In the genomic region with DNA sequence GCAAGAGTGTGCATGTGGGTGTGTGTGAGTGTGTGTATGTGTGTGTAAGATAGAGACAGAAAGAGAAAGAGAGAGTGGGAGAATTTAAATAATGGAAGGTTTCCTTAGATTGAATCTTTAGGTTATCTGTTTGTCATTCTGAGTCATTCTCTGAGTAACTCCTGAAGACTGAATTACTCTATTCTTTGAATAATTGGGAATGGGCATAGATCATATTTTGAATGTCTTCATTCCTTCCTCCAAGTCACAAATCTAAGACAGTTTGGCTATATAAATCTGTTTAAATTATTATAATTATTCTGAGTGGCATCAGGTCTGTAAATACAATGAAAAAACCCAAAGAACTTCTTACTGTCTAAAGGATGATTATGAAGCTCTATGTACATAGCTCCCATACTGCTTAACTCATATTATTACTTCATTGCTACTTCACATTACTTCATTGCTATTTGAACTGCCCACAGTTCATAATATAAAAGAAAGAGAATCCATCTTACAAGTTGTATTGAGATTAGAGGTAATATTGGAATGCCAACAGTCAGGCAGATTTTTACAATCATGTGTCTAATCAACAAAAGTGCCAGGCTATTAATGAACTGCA, we compare ENCODE assay signal across 28 cellular contexts.
DNase-seq lines count a peak whose midpoint lies in the region; ATAC-seq and TF ChIP-seq lines count a peak whose summit lies in the region.
"Had no signal": no experiment of that assay in that cellular context is flagged by ENCODE, and none has a peak within 500 bp of the region (broad histone marks: within the 10 kb centered on the region; RNA-seq: fewer than 3 reads in every experiment).

No MANE protein-coding gene starts in this region.

- in situ Hi-C loops in mammary epithelial cell (cut with MboI; ENCODE audit: low sequenced_read_pairs in 2 of 2): no loop called here

- H3K9me3 ChIP-seq in mammary epithelial cell (replicated peaks; ENCODE audit: insufficient read depth, low read length): peaks cover 5% of the 10 kb centered on the region
- peaks cover 15% of the 10 kb centered on the region in 2 donors for H3K9me3 ChIP-seq in breast epithelium
- H3K9me3 ChIP-seq in RWPE2 (ENCODE audit: severe bottlenecking): no peaks in the 10 kb centered on the region
- H3K9me3 ChIP-seq in prostate gland: no peaks in the 10 kb centered on the region
- H3K9me3 ChIP-seq: ovary had no signal

- H3K9me3 Mint-ChIP-seq in activated CD4-positive, alpha-beta T cell treated with anti-CD3 and anti-CD28 coated beads, Interleukin-2, amount 10 ng/mL, durations not matched to agents 24 days and 14 days: peaks cover 5% of the 10 kb centered on the region

- no peak for TF ChIP-seq CTCF in mammary epithelial cell (conservative IDR thresholded peaks at IDR 0.05 in 1 of 2, IDR thresholded peaks at IDR 0.05 in 1 of 2; ENCODE audit: extremely low read depth in 1 of 2, insufficient read depth in 1 of 2, low read depth in 1 of 2, low read length in 2 of 2)
- TF ChIP-seq CTCF in breast epithelium (IDR thresholded peaks at IDR 0.05): no peak
- TF ChIP-seq CTCF in RWPE2 (IDR thresholded peaks at IDR 0.05; ENCODE audit: poor library complexity, severe bottlenecking): no peak
- TF ChIP-seq CTCF in prostate gland (IDR thresholded peaks at IDR 0.05): no peak

- no peak overlapping the region for H3K4me2 ChIP-seq in mammary epithelial cell (ENCODE audit: insufficient read depth, low read depth, low read length)

- no peaks in the 10 kb centered on the region for H3K36me3 ChIP-seq in mammary epithelial cell (ENCODE audit: insufficient read depth, low read length)
- H3K36me3 ChIP-seq in breast epithelium: no peaks in the 10 kb centered on the region
- H3K36me3 ChIP-seq in RWPE2 (ENCODE audit: low read depth): no peaks in the 10 kb centered on the region
- no peaks in the 10 kb centered on the region for H3K36me3 ChIP-seq in prostate gland
- H3K36me3 ChIP-seq: left lung, ovary had no signal

- no peak overlapping the region for H3K9ac ChIP-seq in mammary epithelial cell (ENCODE audit: insufficient read depth, low read length)

- H3K4me1 ChIP-seq in mammary epithelial cell (ENCODE audit: insufficient read depth, low read length) (peaks cover 2% of the 10 kb centered on the region), breast epithelium (no peaks in the 10 kb centered on the region), RWPE2 (ENCODE audit: insufficient read depth, poor library complexity, severe bottlenecking) (peaks cover 34% of the 10 kb centered on the region), prostate gland (replicated peaks) (no peaks in the 10 kb centered on the region)
- H3K4me1 ChIP-seq: left lung had no signal

- peak; percentile 45 for DNase-seq in mammary epithelial cell
- DNase-seq in breast epithelium (ENCODE audit: low spot score in 2 of 2): no peak
- DNase-seq in RWPE2 (ENCODE audit: low spot score): no peak
- peak; percentile 4 for DNase-seq in dermis blood vessel endothelial cell
- no peak for DNase-seq in prostate gland (ENCODE audit: low spot score)
- no peak for DNase-seq in left cardiac atrium
- DNase-seq in stimulated activated CD4-positive, alpha-beta T cell treated with anti-CD3 and anti-CD28 coated beads, Interleukin-12 subunit alpha, Interleukin-12 subunit beta, amount 100 ng/mL, for 4 hours: no peak
- DNase-seq in activated CD4-positive, alpha-beta T cell treated with anti-CD3 and anti-CD28 coated beads, Interleukin-2, amount 10 ng/mL, durations not matched to agents 24 days and 14 days: no peak
- DNase-seq: activated CD4-positive, alpha-beta T cell treated with anti-CD3 and anti-CD28 coated beads, Interleukin-2, amount 50 U/mL, for 1 hour; activated gamma-delta T cell; activated naive CD8-positive, alpha-beta T cell treated with anti-CD3 and anti-CD28 coated beads, Interleukin-2, amount 10 ng/mL, durations not matched to agents 7 days and 5 days; activated T-cell treated with anti-CD3 and anti-CD28 coated beads, Interleukin-2, amount 50 U/mL, for 24 hours; CD4-positive, CD25-positive, alpha-beta regulatory T cell; GOT3; left lung; mesendoderm; NCI-H1092; NCI-H1694 treated with DMSO at 0.1 percent for 48 hours; NCI-H2171; NCI-H524; ovary; retina; stimulated activated naive B cell treated with anti-CD40 and anti-IgM and Interleukin-4, amounts not matched to agents 10 μg/mL and 1 μg/mL and 100 μg/mL, for 72 hours; substantia nigra had no signal

- no peak overlapping the region for H3K27ac Mint-ChIP-seq in activated CD4-positive, alpha-beta T cell treated with anti-CD3 and anti-CD28 coated beads, Interleukin-2, amount 10 ng/mL, durations not matched to agents 24 days and 14 days
- H3K27ac Mint-ChIP-seq: activated naive CD8-positive, alpha-beta T cell treated with anti-CD3 and anti-CD28 coated beads, Interleukin-2, amount 10 ng/mL, durations not matched to agents 7 days and 5 days; activated T-cell treated with anti-CD3 and anti-CD28 coated beads, Interleukin-2, amount 50 U/mL, for 24 hours; CD4-positive, CD25-positive, alpha-beta regulatory T cell; stimulated activated naive B cell treated with anti-CD40 and anti-IgM and Interleukin-4, amounts not matched to agents 10 μg/mL and 1 μg/mL and 100 μg/mL, for 72 hours; WTC11 had no signal

- no peak overlapping the region for H3K27ac ChIP-seq in mammary epithelial cell (ENCODE audit: insufficient read depth, low read depth, low read length)
- H3K27ac ChIP-seq in breast epithelium: no peak overlapping the region
- H3K27ac ChIP-seq in RWPE2 (ENCODE audit: poor library complexity, severe bottlenecking): peak overlapping the region; percentile 72
- no peak overlapping the region for H3K27ac ChIP-seq in prostate gland
- H3K27ac ChIP-seq: 22Rv1, left lung, ovary had no signal

- BruUV-seq in mammary epithelial cell (replicated peaks; lab: Mats Ljungman, UMichigan): no TSS peak

- no peak for TF ChIP-seq POLR2A in breast epithelium (IDR thresholded peaks at IDR 0.05)
- no peak for TF ChIP-seq POLR2A in prostate gland (IDR thresholded peaks at IDR 0.05)

- dilution Hi-C loops in mammary epithelial cell (cut with HindIII; ENCODE audit: low sequenced_read_pairs): no loop called here

- H3K79me2 ChIP-seq in mammary epithelial cell (ENCODE audit: insufficient read depth, low read length): no peaks in the 10 kb centered on the region

- no peaks in the 10 kb centered on the region for H3K36me3 Mint-ChIP-seq in activated CD4-positive, alpha-beta T cell treated with anti-CD3 and anti-CD28 coated beads, Interleukin-2, amount 10 ng/mL, durations not matched to agents 24 days and 14 days (ENCODE audit: low read depth)
- H3K36me3 Mint-ChIP-seq: activated naive CD8-positive, alpha-beta T cell treated with anti-CD3 and anti-CD28 coated beads, Interleukin-2, amount 10 ng/mL, durations not matched to agents 7 days and 5 days; CD4-positive, CD25-positive, alpha-beta regulatory T cell; stimulated activated naive B cell treated with anti-CD40 and anti-IgM and Interleukin-4, amounts not matched to agents 10 μg/mL and 1 μg/mL and 100 μg/mL, for 72 hours had no signal

- CTCF ChIA-PET in mammary epithelial cell (lab: Charles Lee; ENCODE audit: low non-redundant PET): no interaction called here

- H2AFZ ChIP-seq in mammary epithelial cell (ENCODE audit: low read depth, low read length): no peak overlapping the region

- peak; percentile 80 for ATAC-seq in RWPE2 (ENCODE audit: low read depth)
- ATAC-seq in left cardiac atrium: no peak
- ATAC-seq: K562; left lung; stimulated activated naive B cell treated with anti-CD40 and anti-IgM and Interleukin-4, amounts not matched to agents 10 μg/mL and 1 μg/mL and 100 μg/mL, for 72 hours; WTC11 had no signal

- H3K4me3 Mint-ChIP-seq in activated CD4-positive, alpha-beta T cell treated with anti-CD3 and anti-CD28 coated beads, Interleukin-2, amount 10 ng/mL, durations not matched to agents 24 days and 14 days: no peak overlapping the region
- H3K4me3 Mint-ChIP-seq: activated naive CD8-positive, alpha-beta T cell treated with anti-CD3 and anti-CD28 coated beads, Interleukin-2, amount 10 ng/mL, durations not matched to agents 7 days and 5 days; activated T-cell treated with anti-CD3 and anti-CD28 coated beads, Interleukin-2, amount 50 U/mL, for 24 hours; CD4-positive, CD25-positive, alpha-beta regulatory T cell; neural crest cell; stimulated activated naive B cell treated with anti-CD40 and anti-IgM and Interleukin-4, amounts not matched to agents 10 μg/mL and 1 μg/mL and 100 μg/mL, for 72 hours; WTC11 had no signal

- H3K4me1 Mint-ChIP-seq in activated CD4-positive, alpha-beta T cell treated with anti-CD3 and anti-CD28 coated beads, Interleukin-2, amount 10 ng/mL, durations not matched to agents 24 days and 14 days: no peaks in the 10 kb centered on the region
- H3K4me1 Mint-ChIP-seq: activated naive CD8-positive, alpha-beta T cell treated with anti-CD3 and anti-CD28 coated beads, Interleukin-2, amount 10 ng/mL, durations not matched to agents 7 days and 5 days; CD4-positive, CD25-positive, alpha-beta regulatory T cell; neural crest cell; stimulated activated naive B cell treated with anti-CD40 and anti-IgM and Interleukin-4, amounts not matched to agents 10 μg/mL and 1 μg/mL and 100 μg/mL, for 72 hours; WTC11 had no signal

- H3K4me3 ChIP-seq in mammary epithelial cell (replicated peaks in 1 of 3; ENCODE audit: insufficient read depth in 1 of 3, low read depth in 2 of 3, low read length in 3 of 3): no peak overlapping the region
- H3K4me3 ChIP-seq in breast epithelium: no peak overlapping the region
- no peak overlapping the region for H3K4me3 ChIP-seq in RWPE2 (ENCODE audit: severe bottlenecking)
- no peak overlapping the region for H3K4me3 ChIP-seq in prostate gland
- H3K4me3 ChIP-seq: K562, left lung, ovary had no signal

- intact Hi-C loops in mammary epithelial cell (cut with micrococcal nuclease): no loop called here
- intact Hi-C loops in breast epithelium (cut with DNase I; ENCODE audit: low total_unique reads): no loop called here
- intact Hi-C loops in prostate gland (cut with DNase I): no loop called here
- intact Hi-C loops in left cardiac atrium (cut with DNase I): no loop called here
- intact Hi-C loops in activated CD4-positive, alpha-beta T cell treated with anti-CD3 and anti-CD28 coated beads, Interleukin-2, amount 10 ng/mL, durations not matched to agents 24 days and 14 days (cut with micrococcal nuclease): no loop called here

- no peaks in the 10 kb centered on the region for H3K27me3 ChIP-seq in mammary epithelial cell (ENCODE audit: insufficient read depth, low read length)
- H3K27me3 ChIP-seq in breast epithelium: no peaks in the 10 kb centered on the region
- no peaks in the 10 kb centered on the region for H3K27me3 ChIP-seq in RWPE2 (ENCODE audit: insufficient read depth, poor library complexity, severe bottlenecking)
- no peaks in the 10 kb centered on the region for H3K27me3 ChIP-seq in prostate gland (replicated peaks; ENCODE audit: insufficient read depth)
- H3K27me3 ChIP-seq: left lung, ovary had no signal

- no peaks in the 10 kb centered on the region for H4K20me1 ChIP-seq in mammary epithelial cell (ENCODE audit: insufficient read depth, low read length)

- H3K27me3 Mint-ChIP-seq in activated CD4-positive, alpha-beta T cell treated with anti-CD3 and anti-CD28 coated beads, Interleukin-2, amount 10 ng/mL, durations not matched to agents 24 days and 14 days: no peaks in the 10 kb centered on the region
- H3K27me3 Mint-ChIP-seq: activated naive CD8-positive, alpha-beta T cell treated with anti-CD3 and anti-CD28 coated beads, Interleukin-2, amount 10 ng/mL, durations not matched to agents 7 days and 5 days; activated T-cell treated with anti-CD3 and anti-CD28 coated beads, Interleukin-2, amount 50 U/mL, for 24 hours; CD4-positive, CD25-positive, alpha-beta regulatory T cell; stimulated activated naive B cell treated with anti-CD40 and anti-IgM and Interleukin-4, amounts not matched to agents 10 μg/mL and 1 μg/mL and 100 μg/mL, for 72 hours had no signal

Comparison
In these comparisons a context has a peak if more than half of its experiments do, and no peak if none do; other contexts are left out.
1. DNase-seq: peak in mammary epithelial cell (single experiment) and dermis blood vessel endothelial cell (single experiment); none in breast epithelium (0 of 2), RWPE2 (single experiment), prostate gland (single experiment), left cardiac atrium (single experiment), stimulated activated CD4-positive, alpha-beta T cell treated with anti-CD3 and anti-CD28 coated beads, Interleukin-12 subunit alpha, Interleukin-12 subunit beta, amount 100 ng/mL, for 4 hours (single experiment) and activated CD4-positive, alpha-beta T cell treated with anti-CD3 and anti-CD28 coated beads, Interleukin-2, amount 10 ng/mL, durations not matched to agents 24 days and 14 days (single experiment).